ENCODE assay signal across 23 cellular contexts in genomic region chr1:184614667-184615066, GRCh38.
"Had no signal": no experiment of that assay in that cellular context is flagged by ENCODE, and none has a peak within 500 bp of the region (broad histone marks: within the 10 kb centered on the region; RNA-seq: fewer than 3 reads in every experiment).

No MANE protein-coding gene starts in this region.

- DNase-seq: colonic mucosa; effector CD4-positive, alpha-beta T cell; endodermal cell; immature natural killer cell; left lung; lower lobe of right lung; pancreas; right lobe of liver; spleen; stimulated activated CD4-positive, alpha-beta T cell treated with anti-CD3 and anti-CD28 coated beads, Interleukin-15, amount 100 ng/mL, for 24 hours; stimulated activated CD4-positive, alpha-beta T cell treated with anti-CD3 and anti-CD28 coated beads, Interleukin-1b, Interleukin-23, amount 100 ng/mL, for 48 hours; stimulated activated CD4-positive, alpha-beta T cell treated with anti-CD3 and anti-CD28 coated beads, Interleukin-4, amount 100 ng/mL, for 24 hours; tibial artery; uterus had no signal

- ATAC-seq: left lung; lower lobe of right lung; natural killer cell treated with Interleukin-12 subunit alpha and Interleukin-12 subunit beta and Interleukin-15 and Interleukin-18, amount 100 ng/mL, for 72 hours; stimulated activated memory B cell treated with anti-CD40 and anti-IgM and Interleukin-4, amounts not matched to agents 10 μg/mL and 1 μg/mL and 100 μg/mL, for 72 hours had no signal

- H3K36me3 ChIP-seq: colonic mucosa, left lung, lower lobe of right lung, pancreas, spleen, tibial artery, uterus had no signal

- H3K27me3 ChIP-seq: colonic mucosa, left lung, pancreas, right lobe of liver, spleen, tibial artery, upper lobe of left lung, uterus had no signal

- H3K27ac Mint-ChIP-seq: endodermal cell; memory B cell; mesothelial cell of epicardium; progenitor cell of endocrine pancreas; stimulated activated memory B cell treated with anti-CD40 and anti-IgM and Interleukin-4, amounts not matched to agents 10 μg/mL and 1 μg/mL and 100 μg/mL, for 72 hours; stimulated activated naive CD8-positive, alpha-beta T cell treated with anti-CD3 and anti-CD28 coated beads, Interleukin-15, Interleukin-2, amounts not matched to agents 100 ng/mL and 50 ng/mL, for 24 hours had no signal

- H3K9me3 ChIP-seq: colonic mucosa, left lung, lower lobe of right lung, pancreas, right lobe of liver, spleen, tibial artery, upper lobe of left lung, uterus had no signal

- H3K36me3 Mint-ChIP-seq: memory B cell; natural killer cell treated with Interleukin-12 subunit alpha and Interleukin-12 subunit beta and Interleukin-15 and Interleukin-18, amount 100 ng/mL, for 72 hours; stimulated activated memory B cell treated with anti-CD40 and anti-IgM and Interleukin-4, amounts not matched to agents 10 μg/mL and 1 μg/mL and 100 μg/mL, for 72 hours had no signal

- H3K4me1 Mint-ChIP-seq: memory B cell; stimulated activated memory B cell treated with anti-CD40 and anti-IgM and Interleukin-4, amounts not matched to agents 10 μg/mL and 1 μg/mL and 100 μg/mL, for 72 hours had no signal

- H3K9me3 Mint-ChIP-seq: endodermal cell; immature natural killer cell; memory B cell; mesothelial cell of epicardium; natural killer cell treated with Interleukin-12 subunit alpha and Interleukin-12 subunit beta and Interleukin-15 and Interleukin-18, amount 100 ng/mL, for 72 hours; stimulated activated memory B cell treated with anti-CD40 and anti-IgM and Interleukin-4, amounts not matched to agents 10 μg/mL and 1 μg/mL and 100 μg/mL, for 72 hours; stimulated activated naive CD8-positive, alpha-beta T cell treated with anti-CD3 and anti-CD28 coated beads, Interleukin-15, Interleukin-2, amounts not matched to agents 100 ng/mL and 50 ng/mL, for 24 hours had no signal

- H3K4me3 Mint-ChIP-seq: endodermal cell; immature natural killer cell; memory B cell; mesothelial cell of epicardium; natural killer cell treated with Interleukin-12 subunit alpha and Interleukin-12 subunit beta and Interleukin-15 and Interleukin-18, amount 100 ng/mL, for 72 hours; stimulated activated memory B cell treated with anti-CD40 and anti-IgM and Interleukin-4, amounts not matched to agents 10 μg/mL and 1 μg/mL and 100 μg/mL, for 72 hours; stimulated activated naive CD8-positive, alpha-beta T cell treated with anti-CD3 and anti-CD28 coated beads, Interleukin-15, Interleukin-2, amounts not matched to agents 100 ng/mL and 50 ng/mL, for 24 hours had no signal

- FAIRE-seq: endothelial cell of umbilical vein, keratinocyte, pancreas had no signal

- H3K27me3 Mint-ChIP-seq: natural killer cell treated with Interleukin-12 subunit alpha and Interleukin-12 subunit beta and Interleukin-15 and Interleukin-18, amount 100 ng/mL, for 72 hours; progenitor cell of endocrine pancreas; stimulated activated naive CD8-positive, alpha-beta T cell treated with anti-CD3 and anti-CD28 coated beads, Interleukin-15, Interleukin-2, amounts not matched to agents 100 ng/mL and 50 ng/mL, for 24 hours had no signal

- H3K4me3 ChIP-seq: colonic mucosa, left lung, lower lobe of right lung, pancreas, right lobe of liver, spleen, tibial artery, upper lobe of left lung, uterus had no signal

- H3K27ac ChIP-seq: colonic mucosa, left lung, lower lobe of right lung, pancreas, right lobe of liver, spleen, tibial artery, upper lobe of left lung, uterus had no signal

- H3K4me1 ChIP-seq: colonic mucosa, pancreas, tibial artery, uterus had no signal
